Comparison of ENCODE assay signal across 1 cellular context in genomic region chr12:57088442-57089258, GRCh38.
A peak's percentile ranks its signal among the peaks of the same experiment; 100 is the strongest.
TF ChIP-seq lines count a peak whose summit lies in the region.

NAB2 (plus strand) TSS chr12:57089114; CDS start chr12:57089272, 158 bp downstream.

TF ChIP-seq in HepG2, 621 proteins besides CTCF, POLR2A, EP300 and RAD21 (continued from another document and continues in another):
- TF ChIP-seq ZNF232 (CRISPR knock-in tag; IDR thresholded peaks at IDR 0.05; ENCODE audit: borderline replicate concordance) (peak; percentile 79; the same call in 1 of the 2 replicates), ZKSCAN1 (IDR thresholded peaks at IDR 0.05; ENCODE audit: low read length) (0 out of 2 replicates have a peak, but pooled peaks have one; percentile 19), ZNF460 (CRISPR knock-in tag; IDR thresholded peaks at IDR 0.05; ENCODE audit: borderline replicate concordance) (no peak), MXI1 (IDR thresholded peaks at IDR 0.05; ENCODE audit: borderline replicate concordance, low read depth, low read length) (peak; percentile 92), ZNF782 (CRISPR knock-in tag; IDR thresholded peaks at IDR 0.05; ENCODE audit: borderline replicate concordance) (0 out of 2 replicates have a peak, but pooled peaks have one; percentile 51), ELF3 (CRISPR knock-in tag; IDR thresholded peaks at IDR 0.05) (0 out of 2 replicates have a peak, but pooled peaks have one; percentile 37), SIX1 (CRISPR knock-in tag; IDR thresholded peaks at IDR 0.05; ENCODE audit: borderline replicate concordance) (peak; percentile 33; the same call in 1 of the 2 replicates), ZNF512B (CRISPR knock-in tag; IDR thresholded peaks at IDR 0.05; ENCODE audit: borderline replicate concordance) (no peak), HNRNPK (IDR thresholded peaks at IDR 0.05; ENCODE audit: low read depth, low read length, poor library complexity, severe bottlenecking) (peak; percentile 64), TBL1XR1 (IDR thresholded peaks at IDR 0.05; ENCODE audit: borderline replicate concordance, low read length, partially characterized antibody) (no peak), ZBTB14 (CRISPR knock-in tag; IDR thresholded peaks at IDR 0.05) (peak; percentile 48; the same call in 1 of the 2 replicates), ZNF432 (CRISPR knock-in tag; IDR thresholded peaks at IDR 0.05; ENCODE audit: borderline replicate concordance) (no peak), KLF12 (CRISPR knock-in tag; IDR thresholded peaks at IDR 0.05; ENCODE audit: borderline replicate concordance) (peak; percentile 37; the same call in 1 of the 2 replicates), TEF (CRISPR knock-in tag; IDR thresholded peaks at IDR 0.05) (peak; percentile 72; the same call in 1 of the 2 replicates), SP5 (CRISPR knock-in tag; IDR thresholded peaks at IDR 0.05; ENCODE audit: borderline replicate concordance, low read depth) (peak; percentile 63), ZNF317 (CRISPR knock-in tag; IDR thresholded peaks at IDR 0.05) (0 out of 2 replicates have a peak, but pooled peaks have one; percentile 7), MTF1 (CRISPR knock-in tag; IDR thresholded peaks at IDR 0.05) (peak; percentile 78; the same call in 1 of the 2 replicates), GATA4 (IDR thresholded peaks at IDR 0.05; ENCODE audit: borderline replicate concordance, low read depth) (0 out of 2 replicates have a peak, but pooled peaks have one; percentile 35), PCBP2 (optimal IDR thresholded peaks at IDR 0.05; ENCODE audit: low read depth, low read length, poor library complexity, severe bottlenecking) (no peak), AHR (CRISPR knock-in tag; IDR thresholded peaks at IDR 0.05) (peak; percentile 61; the same call in 1 of the 2 replicates), STAT5B (CRISPR knock-in tag; IDR thresholded peaks at IDR 0.05) (no peak), ZNF33A (CRISPR knock-in tag; IDR thresholded peaks at IDR 0.05; ENCODE audit: borderline replicate concordance) (no peak), NCOA1 (CRISPR knock-in tag; IDR thresholded peaks at IDR 0.05) (no peak), ZNF281 (CRISPR knock-in tag; IDR thresholded peaks at IDR 0.05; ENCODE audit: borderline replicate concordance) (peak; percentile 89), NR0B2 (CRISPR knock-in tag; IDR thresholded peaks at IDR 0.05) (peak; percentile 48), GATAD1 (CRISPR knock-in tag; IDR thresholded peaks at IDR 0.05) (peak; percentile 61), PHF20 (CRISPR knock-in tag; IDR thresholded peaks at IDR 0.05) (peak; percentile 50), HNRNPUL1 (IDR thresholded peaks at IDR 0.05; ENCODE audit: low read depth, low read length) (peak; percentile 48; the same call in 1 of the 2 replicates), HOXA3 (CRISPR knock-in tag; IDR thresholded peaks at IDR 0.05) (peak; percentile 91), KLF9 (CRISPR knock-in tag; IDR thresholded peaks at IDR 0.05; ENCODE audit: low read depth) (0 out of 2 replicates have a peak, but pooled peaks have one; percentile 27), MAZ (IDR thresholded peaks at IDR 0.05; ENCODE audit: borderline replicate concordance, low read depth, low read length) (peak; percentile 73), MAZ (CRISPR knock-in tag; IDR thresholded peaks at IDR 0.05; ENCODE audit: low read depth) (peak; percentile 79; the same call in 1 of the 2 replicates), ZNF318 (CRISPR knock-in tag; IDR thresholded peaks at IDR 0.05) (peak; percentile 88; the same call in 1 of the 2 replicates), ZNF557 (CRISPR knock-in tag; IDR thresholded peaks at IDR 0.05) (0 out of 2 replicates have a peak, but pooled peaks have one; percentile 75), YEATS4 (CRISPR knock-in tag; IDR thresholded peaks at IDR 0.05; ENCODE audit: borderline replicate concordance) (peak; percentile 84; the same call in 1 of the 2 replicates), MXD1 (CRISPR knock-in tag; IDR thresholded peaks at IDR 0.05) (peak; percentile 50; the same call in 1 of the 2 replicates), SP1 (IDR thresholded peaks at IDR 0.05) (no peak), SP1 (CRISPR knock-in tag; IDR thresholded peaks at IDR 0.05) (peak; percentile 67), ATF2 (CRISPR knock-in tag; IDR thresholded peaks at IDR 0.05) (peak; percentile 67), ZBTB34 (CRISPR knock-in tag; IDR thresholded peaks at IDR 0.05) (no peak; the same call in 1 of the 2 replicates)
